Comparison of ENCODE assay signal across 1 cellular context in genomic region chr4:99947190-99947578, GRCh38.
TF ChIP-seq lines count a peak whose summit lies in the region.

No MANE protein-coding gene starts in this region.

TF ChIP-seq in SK-N-SH treated with all-trans-retinoic acid at 6 μM for 48 hours, 23 proteins besides CTCF, POLR2A, EP300 and RAD21 (continued from another document):
- TF ChIP-seq TSHZ2 (CRISPR knock-in tag; IDR thresholded peaks at IDR 0.05), result no peak
- TF ChIP-seq SNAI2 (CRISPR knock-in tag; IDR thresholded peaks at IDR 0.05), result no peak
